1 cellular context compared by ENCODE assay signal in the genomic region with DNA sequence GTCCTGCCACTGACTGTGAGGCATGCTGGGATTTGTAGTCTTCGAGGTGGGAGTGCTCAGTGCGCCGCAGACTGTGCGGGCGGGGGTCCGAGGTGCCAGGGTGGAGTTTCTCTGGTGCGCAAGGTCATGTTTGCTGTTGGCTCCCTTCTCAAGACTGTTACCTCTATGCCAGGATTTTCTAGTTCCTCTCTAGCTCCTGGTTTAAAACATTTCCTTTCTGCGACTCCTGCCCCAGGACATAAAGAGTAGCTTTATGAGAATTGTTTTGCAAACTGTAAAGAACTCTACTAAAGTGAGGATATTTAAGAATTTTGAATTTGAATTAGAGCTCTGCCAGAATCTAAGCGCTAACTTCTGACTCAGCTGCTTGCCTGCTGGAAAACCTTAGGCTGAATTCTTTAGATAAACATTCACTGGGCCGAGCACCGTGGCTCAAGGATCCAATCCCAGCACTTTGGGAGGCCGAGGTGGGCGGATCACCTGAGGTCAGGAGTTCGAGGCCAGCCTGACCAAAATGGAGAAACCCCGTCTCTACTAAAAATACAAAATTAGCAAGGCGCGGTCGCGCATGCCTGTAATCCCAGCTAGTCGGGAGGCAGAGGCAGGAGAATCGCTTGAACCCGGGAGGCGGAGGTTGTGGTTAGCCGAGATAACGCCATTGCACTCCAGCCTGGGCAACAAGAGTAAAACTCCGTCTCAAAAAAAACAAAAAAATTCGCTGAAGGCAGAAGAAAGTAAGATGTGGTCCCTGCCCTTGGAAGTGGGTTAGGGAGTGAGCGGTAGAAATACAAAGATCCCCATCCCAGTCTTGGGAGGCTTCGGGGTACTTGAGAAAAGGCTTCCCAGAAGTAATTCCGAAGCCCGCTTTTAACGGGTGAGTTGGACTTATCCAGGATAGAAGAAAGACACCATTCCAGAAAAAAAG.
TF ChIP-seq lines count a peak whose summit lies in the region.

No MANE protein-coding gene starts in this region.

TF ChIP-seq in K562, 482 proteins besides CTCF, POLR2A, EP300 and RAD21 (continued from another document and continues in another):
- TF ChIP-seq, protein P1, sequence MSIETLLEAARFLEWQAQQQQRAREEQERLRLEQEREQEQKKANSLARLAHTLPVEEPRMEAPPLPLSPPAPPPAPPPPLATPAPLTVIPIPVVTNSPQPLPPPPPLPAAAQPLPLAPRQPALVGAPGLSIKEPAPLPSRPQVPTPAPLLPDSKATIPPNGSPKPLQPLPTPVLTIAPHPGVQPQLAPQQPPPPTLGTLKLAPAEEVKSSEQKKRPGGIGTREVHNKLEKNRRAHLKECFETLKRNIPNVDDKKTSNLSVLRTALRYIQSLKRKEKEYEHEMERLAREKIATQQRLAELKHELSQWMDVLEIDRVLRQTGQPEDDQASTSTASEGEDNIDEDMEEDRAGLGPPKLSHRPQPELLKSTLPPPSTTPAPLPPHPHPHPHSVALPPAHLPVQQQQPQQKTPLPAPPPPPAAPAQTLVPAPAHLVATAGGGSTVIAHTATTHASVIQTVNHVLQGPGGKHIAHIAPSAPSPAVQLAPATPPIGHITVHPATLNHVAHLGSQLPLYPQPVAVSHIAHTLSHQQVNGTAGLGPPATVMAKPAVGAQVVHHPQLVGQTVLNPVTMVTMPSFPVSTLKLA (conservative IDR thresholded peaks at IDR 0.05): peak; percentile 52 to 57; a peak in 2 of 4 replicates
- TF ChIP-seq, protein P2, sequence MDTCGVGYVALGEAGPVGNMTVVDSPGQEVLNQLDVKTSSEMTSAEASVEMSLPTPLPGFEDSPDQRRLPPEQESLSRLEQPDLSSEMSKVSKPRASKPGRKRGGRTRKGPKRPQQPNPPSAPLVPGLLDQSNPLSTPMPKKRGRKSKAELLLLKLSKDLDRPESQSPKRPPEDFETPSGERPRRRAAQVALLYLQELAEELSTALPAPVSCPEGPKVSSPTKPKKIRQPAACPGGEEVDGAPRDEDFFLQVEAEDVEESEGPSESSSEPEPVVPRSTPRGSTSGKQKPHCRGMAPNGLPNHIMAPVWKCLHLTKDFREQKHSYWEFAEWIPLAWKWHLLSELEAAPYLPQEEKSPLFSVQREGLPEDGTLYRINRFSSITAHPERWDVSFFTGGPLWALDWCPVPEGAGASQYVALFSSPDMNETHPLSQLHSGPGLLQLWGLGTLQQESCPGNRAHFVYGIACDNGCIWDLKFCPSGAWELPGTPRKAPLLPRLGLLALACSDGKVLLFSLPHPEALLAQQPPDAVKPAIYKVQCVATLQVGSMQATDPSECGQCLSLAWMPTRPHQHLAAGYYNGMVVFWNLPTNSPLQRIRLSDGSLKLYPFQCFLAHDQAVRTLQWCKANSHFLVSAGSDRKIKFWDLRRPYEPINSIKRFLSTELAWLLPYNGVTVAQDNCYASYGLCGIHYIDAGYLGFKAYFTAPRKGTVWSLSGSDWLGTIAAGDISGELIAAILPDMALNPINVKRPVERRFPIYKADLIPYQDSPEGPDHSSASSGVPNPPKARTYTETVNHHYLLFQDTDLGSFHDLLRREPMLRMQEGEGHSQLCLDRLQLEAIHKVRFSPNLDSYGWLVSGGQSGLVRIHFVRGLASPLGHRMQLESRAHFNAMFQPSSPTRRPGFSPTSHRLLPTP (IDR thresholded peaks at IDR 0.05; ENCODE audit: borderline replicate concordance, extremely low read depth, insufficient read length): peak; percentile 60
- TF ChIP-seq, protein P3, sequence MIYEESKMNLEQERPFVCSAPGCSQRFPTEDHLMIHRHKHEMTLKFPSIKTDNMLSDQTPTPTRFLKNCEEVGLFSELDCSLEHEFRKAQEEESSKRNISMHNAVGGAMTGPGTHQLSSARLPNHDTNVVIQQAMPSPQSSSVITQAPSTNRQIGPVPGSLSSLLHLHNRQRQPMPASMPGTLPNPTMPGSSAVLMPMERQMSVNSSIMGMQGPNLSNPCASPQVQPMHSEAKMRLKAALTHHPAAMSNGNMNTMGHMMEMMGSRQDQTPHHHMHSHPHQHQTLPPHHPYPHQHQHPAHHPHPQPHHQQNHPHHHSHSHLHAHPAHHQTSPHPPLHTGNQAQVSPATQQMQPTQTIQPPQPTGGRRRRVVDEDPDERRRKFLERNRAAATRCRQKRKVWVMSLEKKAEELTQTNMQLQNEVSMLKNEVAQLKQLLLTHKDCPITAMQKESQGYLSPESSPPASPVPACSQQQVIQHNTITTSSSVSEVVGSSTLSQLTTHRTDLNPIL (CRISPR knock-in tag; IDR thresholded peaks at IDR 0.05): no peak
- TF ChIP-seq EWSR1 (IDR thresholded peaks at IDR 0.05; ENCODE audit: borderline replicate concordance, low read depth, partially characterized antibody) (no peak), CTBP1 (IDR thresholded peaks at IDR 0.05; ENCODE audit: borderline replicate concordance) (no peak), ARID2 (IDR thresholded peaks at IDR 0.05) (no peak), MECOM (CRISPR knock-in tag; IDR thresholded peaks at IDR 0.05) (no peak), SMARCA4 (IDR thresholded peaks at IDR 0.05) (no peak; the same call in none of the 2 replicates), ELF4 (CRISPR knock-in tag; IDR thresholded peaks at IDR 0.05) (peak; percentile 65; the same call in 1 of the 2 replicates), ZFPM2 (CRISPR knock-in tag; IDR thresholded peaks at IDR 0.05) (no peak), CBX8 (IDR thresholded peaks at IDR 0.05; ENCODE audit: borderline replicate concordance, extremely low read depth, low read depth, low read length, poor library complexity, severe bottlenecking) (no peak), SRSF3 (IDR thresholded peaks at IDR 0.05; ENCODE audit: insufficient read depth, low read length) (no peak), ETV6 (IDR thresholded peaks at IDR 0.05; ENCODE audit: borderline replicate concordance in 1 of 2, low read depth in 2 of 2, low read length in 1 of 2) (no peak; a peak in 1 of 4 replicates), ETV6 (CRISPR knock-in tag; IDR thresholded peaks at IDR 0.05; ENCODE audit: borderline replicate concordance) (no peak), DPF2 (IDR thresholded peaks at IDR 0.05) (peak; percentile 83; the same call in 1 of the 2 replicates), NFIX (CRISPR knock-in tag; IDR thresholded peaks at IDR 0.05; ENCODE audit: low read depth) (no peak), MCM2 (IDR thresholded peaks at IDR 0.05; ENCODE audit: low read depth) (no peak), PRPF4 (IDR thresholded peaks at IDR 0.05; ENCODE audit: insufficient read depth, low read depth, low read length, poor library complexity, severe bottlenecking) (no peak), BHLHE40 (IDR thresholded peaks at IDR 0.05; ENCODE audit: low read length) (peak; percentile 88; the same call in 1 of the 2 replicates), ZNF699 (CRISPR knock-in tag; IDR thresholded peaks at IDR 0.05; ENCODE audit: insufficient replicate concordance) (no peak)
- TF ChIP-seq, protein P4, sequence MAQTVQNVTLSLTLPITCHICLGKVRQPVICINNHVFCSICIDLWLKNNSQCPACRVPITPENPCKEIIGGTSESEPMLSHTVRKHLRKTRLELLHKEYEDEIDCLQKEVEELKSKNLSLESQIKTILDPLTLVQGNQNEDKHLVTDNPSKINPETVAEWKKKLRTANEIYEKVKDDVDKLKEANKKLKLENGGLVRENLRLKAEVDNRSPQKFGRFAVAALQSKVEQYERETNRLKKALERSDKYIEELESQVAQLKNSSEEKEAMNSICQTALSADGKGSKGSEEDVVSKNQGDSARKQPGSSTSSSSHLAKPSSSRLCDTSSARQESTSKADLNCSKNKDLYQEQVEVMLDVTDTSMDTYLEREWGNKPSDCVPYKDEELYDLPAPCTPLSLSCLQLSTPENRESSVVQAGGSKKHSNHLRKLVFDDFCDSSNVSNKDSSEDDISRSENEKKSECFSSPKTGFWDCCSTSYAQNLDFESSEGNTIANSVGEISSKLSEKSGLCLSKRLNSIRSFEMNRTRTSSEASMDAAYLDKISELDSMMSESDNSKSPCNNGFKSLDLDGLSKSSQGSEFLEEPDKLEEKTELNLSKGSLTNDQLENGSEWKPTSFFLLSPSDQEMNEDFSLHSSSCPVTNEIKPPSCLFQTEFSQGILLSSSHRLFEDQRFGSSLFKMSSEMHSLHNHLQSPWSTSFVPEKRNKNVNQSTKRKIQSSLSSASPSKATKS (CRISPR knock-in tag; IDR thresholded peaks at IDR 0.05): no peak
- TF ChIP-seq, protein P5, sequence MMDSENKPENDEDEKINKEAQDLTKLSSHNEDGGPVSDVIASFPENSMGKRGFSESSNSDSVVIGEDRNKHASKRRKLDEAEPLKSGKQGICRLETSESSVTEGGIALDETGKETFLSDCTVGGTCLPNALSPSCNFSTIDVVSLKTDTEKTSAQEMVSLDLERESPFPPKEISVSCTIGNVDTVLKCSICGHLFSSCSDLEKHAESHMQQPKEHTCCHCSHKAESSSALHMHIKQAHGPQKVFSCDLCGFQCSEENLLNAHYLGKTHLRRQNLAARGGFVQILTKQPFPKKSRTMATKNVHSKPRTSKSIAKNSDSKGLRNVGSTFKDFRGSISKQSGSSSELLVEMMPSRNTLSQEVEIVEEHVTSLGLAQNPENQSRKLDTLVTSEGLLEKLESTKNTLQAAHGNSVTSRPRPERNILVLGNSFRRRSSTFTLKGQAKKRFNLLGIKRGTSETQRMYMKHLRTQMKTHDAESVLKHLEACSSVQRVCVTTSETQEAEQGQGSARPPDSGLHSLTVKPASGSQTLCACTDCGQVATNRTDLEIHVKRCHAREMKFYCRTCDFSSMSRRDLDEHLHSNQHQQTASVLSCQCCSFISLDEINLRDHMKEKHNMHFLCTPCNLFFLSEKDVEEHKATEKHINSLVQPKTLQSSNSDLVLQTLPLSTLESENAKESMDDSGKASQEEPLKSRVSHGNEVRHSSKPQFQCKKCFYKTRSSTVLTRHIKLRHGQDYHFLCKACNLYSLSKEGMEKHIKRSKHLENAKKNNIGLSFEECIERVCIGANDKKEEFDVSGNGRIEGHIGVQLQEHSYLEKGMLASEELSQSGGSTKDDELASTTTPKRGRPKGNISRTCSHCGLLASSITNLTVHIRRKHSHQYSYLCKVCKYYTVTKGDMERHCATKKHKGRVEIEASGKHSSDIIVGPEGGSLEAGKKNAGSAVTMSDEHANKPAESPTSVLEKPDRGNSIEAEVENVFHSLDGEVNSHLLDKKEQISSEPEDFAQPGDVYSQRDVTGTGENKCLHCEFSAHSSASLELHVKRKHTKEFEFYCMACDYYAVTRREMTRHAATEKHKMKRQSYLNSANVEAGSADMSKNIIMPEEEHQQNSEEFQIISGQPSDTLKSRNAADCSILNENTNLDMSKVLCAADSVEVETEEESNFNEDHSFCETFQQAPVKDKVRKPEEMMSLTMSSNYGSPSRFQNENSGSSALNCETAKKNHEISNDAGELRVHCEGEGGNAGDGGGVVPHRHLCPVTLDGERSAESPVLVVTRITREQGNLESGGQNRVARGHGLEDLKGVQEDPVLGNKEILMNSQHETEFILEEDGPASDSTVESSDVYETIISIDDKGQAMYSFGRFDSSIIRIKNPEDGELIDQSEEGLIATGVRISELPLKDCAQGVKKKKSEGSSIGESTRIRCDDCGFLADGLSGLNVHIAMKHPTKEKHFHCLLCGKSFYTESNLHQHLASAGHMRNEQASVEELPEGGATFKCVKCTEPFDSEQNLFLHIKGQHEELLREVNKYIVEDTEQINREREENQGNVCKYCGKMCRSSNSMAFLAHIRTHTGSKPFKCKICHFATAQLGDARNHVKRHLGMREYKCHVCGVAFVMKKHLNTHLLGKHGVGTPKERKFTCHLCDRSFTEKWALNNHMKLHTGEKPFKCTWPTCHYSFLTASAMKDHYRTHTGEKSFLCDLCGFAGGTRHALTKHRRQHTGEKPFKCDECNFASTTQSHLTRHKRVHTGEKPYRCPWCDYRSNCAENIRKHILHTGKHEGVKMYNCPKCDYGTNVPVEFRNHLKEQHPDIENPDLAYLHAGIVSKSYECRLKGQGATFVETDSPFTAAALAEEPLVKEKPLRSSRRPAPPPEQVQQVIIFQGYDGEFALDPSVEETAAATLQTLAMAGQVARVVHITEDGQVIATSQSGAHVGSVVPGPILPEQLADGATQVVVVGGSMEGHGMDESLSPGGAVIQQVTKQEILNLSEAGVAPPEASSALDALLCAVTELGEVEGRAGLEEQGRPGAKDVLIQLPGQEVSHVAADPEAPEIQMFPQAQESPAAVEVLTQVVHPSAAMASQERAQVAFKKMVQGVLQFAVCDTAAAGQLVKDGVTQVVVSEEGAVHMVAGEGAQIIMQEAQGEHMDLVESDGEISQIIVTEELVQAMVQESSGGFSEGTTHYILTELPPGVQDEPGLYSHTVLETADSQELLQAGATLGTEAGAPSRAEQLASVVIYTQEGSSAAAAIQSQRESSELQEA (IDR thresholded peaks at IDR 0.05; ENCODE audit: low read depth): no peak; the same call in 1 of the 2 replicates
- TF ChIP-seq, protein P6, sequence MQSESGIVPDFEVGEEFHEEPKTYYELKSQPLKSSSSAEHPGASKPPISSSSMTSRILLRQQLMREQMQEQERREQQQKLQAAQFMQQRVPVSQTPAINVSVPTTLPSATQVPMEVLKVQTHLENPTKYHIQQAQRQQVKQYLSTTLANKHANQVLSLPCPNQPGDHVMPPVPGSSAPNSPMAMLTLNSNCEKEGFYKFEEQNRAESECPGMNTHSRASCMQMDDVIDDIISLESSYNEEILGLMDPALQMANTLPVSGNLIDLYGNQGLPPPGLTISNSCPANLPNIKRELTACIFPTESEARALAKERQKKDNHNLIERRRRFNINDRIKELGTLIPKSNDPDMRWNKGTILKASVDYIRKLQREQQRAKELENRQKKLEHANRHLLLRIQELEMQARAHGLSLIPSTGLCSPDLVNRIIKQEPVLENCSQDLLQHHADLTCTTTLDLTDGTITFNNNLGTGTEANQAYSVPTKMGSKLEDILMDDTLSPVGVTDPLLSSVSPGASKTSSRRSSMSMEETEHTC (IDR thresholded peaks at IDR 0.05): no peak
- TF ChIP-seq, protein P7, sequence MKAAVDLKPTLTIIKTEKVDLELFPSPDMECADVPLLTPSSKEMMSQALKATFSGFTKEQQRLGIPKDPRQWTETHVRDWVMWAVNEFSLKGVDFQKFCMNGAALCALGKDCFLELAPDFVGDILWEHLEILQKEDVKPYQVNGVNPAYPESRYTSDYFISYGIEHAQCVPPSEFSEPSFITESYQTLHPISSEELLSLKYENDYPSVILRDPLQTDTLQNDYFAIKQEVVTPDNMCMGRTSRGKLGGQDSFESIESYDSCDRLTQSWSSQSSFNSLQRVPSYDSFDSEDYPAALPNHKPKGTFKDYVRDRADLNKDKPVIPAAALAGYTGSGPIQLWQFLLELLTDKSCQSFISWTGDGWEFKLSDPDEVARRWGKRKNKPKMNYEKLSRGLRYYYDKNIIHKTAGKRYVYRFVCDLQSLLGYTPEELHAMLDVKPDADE (conservative IDR thresholded peaks at IDR 0.05; ENCODE audit: control insufficient read depth, low read depth, low read length): peak; percentile 100
